ENCODE assay signal across 11 cellular contexts in the genomic region with DNA sequence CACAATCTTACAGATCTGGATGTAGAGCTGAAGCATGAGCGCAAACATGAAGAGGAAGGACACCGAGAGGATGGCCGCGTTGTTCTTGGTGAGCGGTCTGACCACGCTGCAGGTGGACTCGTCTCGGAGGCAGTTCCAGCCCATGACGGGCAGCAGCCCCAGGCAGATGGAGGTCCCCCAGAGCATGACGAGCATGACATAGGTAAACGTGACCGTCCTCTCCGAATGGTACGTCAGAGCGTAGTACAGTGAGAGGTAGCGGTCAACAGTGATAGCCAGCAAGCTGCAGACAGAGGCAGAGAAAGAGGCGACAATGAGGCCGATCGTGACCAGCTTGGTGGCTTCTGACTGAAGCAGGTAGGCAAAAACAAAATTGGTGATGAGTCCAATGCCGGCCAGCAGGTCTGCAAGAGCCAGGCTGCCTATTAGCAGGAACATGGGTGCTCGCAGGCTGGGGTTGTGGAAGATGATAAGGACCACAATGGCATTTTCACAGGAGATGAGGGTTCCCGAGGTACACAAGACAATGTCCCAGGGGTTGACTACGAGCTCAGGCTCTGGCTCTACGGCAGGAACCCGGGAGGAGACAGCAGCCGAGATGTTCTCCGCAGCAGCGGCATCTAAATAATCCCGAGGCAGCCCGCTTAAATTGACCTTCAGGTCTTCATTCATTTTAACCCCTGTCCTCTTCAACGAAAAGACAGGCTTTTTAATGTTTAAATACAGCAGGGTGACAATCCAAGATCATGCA. TPM values are rescaled to one million over a fixed set of nuclear protein-coding genes. Genes with fewer than 3 reads are reported as not detected.
DNase-seq lines count a peak whose midpoint lies in the region; ATAC-seq and TF ChIP-seq lines count a peak whose summit lies in the region.
"Had no signal": no experiment of that assay in that cellular context is flagged by ENCODE, and none has a peak within 500 bp of the region (broad histone marks: within the 10 kb centered on the region; RNA-seq: fewer than 3 reads in every experiment).

No MANE protein-coding gene starts in this region.

- ATAC-seq in psoas muscle, result no peak

- no peak overlapping the region for H3K27ac Mint-ChIP-seq in endodermal cell
- H3K27ac Mint-ChIP-seq in activated CD4-positive, alpha-beta memory T cell treated with anti-CD3 and anti-CD28 coated beads, Interleukin-2, amount 10 ng/mL, durations not matched to agents 7 days and 5 days, result no peak overlapping the region

- peak overlapping the region; percentile 49 for H3K4me3 ChIP-seq in NT2/D1 (ENCODE audit: insufficient read length, low read depth)
- peak overlapping the region; percentile 69 for H3K4me3 ChIP-seq in endodermal cell (ENCODE audit: low read length)
- peak overlapping the region; percentile 57 for H3K4me3 ChIP-seq in psoas muscle

- 66 to 75% methylated on average over 29 to 31 of the region's 31 CpGs for WGBS in endodermal cell (ENCODE audit: insufficient coverage in 1 of 2, insufficient read length in 1 of 2), 2 experiments
- WGBS in psoas muscle, 3 donors, result 57 to 64% (median 60%) methylated on average over 31 of the region's 31 CpGs

- no peaks in the 10 kb centered on the region for H3K4me1 ChIP-seq in NT2/D1 (ENCODE audit: insufficient read depth, insufficient read length)
- H3K4me1 ChIP-seq in endodermal cell (ENCODE audit: control insufficient read depth, insufficient read depth, low read length), result no peaks in the 10 kb centered on the region
- H3K4me1 ChIP-seq in psoas muscle, result no peaks in the 10 kb centered on the region

- H3K9ac ChIP-seq in NT2/D1 (ENCODE audit: insufficient read length, low read depth) (no peak overlapping the region), endodermal cell (ENCODE audit: extremely low read depth, low read length, poor library complexity, severe bottlenecking) (no peak overlapping the region)

- H3K27me3 ChIP-seq in NT2/D1 (ENCODE audit: insufficient read depth, insufficient read length) (peaks cover 63% of the 10 kb centered on the region), endodermal cell (ENCODE audit: control insufficient read depth, insufficient read depth, low read length, poor library complexity, severe bottlenecking) (peaks cover 92% of the 10 kb centered on the region), psoas muscle (ENCODE audit: insufficient read depth in 3 of 3, low read length in 2 of 3) (peaks cover 0 to 68% (median 12%) of the 10 kb centered on the region in 3 donors)

- H3K9me3 ChIP-seq in NT2/D1 (ENCODE audit: insufficient read depth, low read length) (no peaks in the 10 kb centered on the region), endodermal cell (ENCODE audit: control insufficient read depth, low read length) (no peaks in the 10 kb centered on the region), psoas muscle (no peaks in the 10 kb centered on the region)

- POLR2A ChIA-PET in activated CD4-positive, alpha-beta memory T cell treated with anti-CD3 and anti-CD28 coated beads, Interleukin-2, amount 10 ng/mL, durations not matched to agents 7 days and 5 days (lab: Charles Lee), result no interaction called here

- H3K27me3 Mint-ChIP-seq in endodermal cell (ENCODE audit: insufficient read depth), result peaks cover 78% of the 10 kb centered on the region
- H3K27me3 Mint-ChIP-seq in activated CD4-positive, alpha-beta memory T cell treated with anti-CD3 and anti-CD28 coated beads, Interleukin-2, amount 10 ng/mL, durations not matched to agents 7 days and 5 days, result peaks cover 51% of the 10 kb centered on the region

- intact Hi-C loops in psoas muscle (cut with DNase I), result no loop called here

- no peaks in the 10 kb centered on the region for H3K36me3 Mint-ChIP-seq in endodermal cell (ENCODE audit: low read depth)
- no peaks in the 10 kb centered on the region for H3K36me3 Mint-ChIP-seq in activated CD4-positive, alpha-beta memory T cell treated with anti-CD3 and anti-CD28 coated beads, Interleukin-2, amount 10 ng/mL, durations not matched to agents 7 days and 5 days (ENCODE audit: low read depth)

- peak overlapping the region; percentile 60 for H3K4me3 Mint-ChIP-seq in endodermal cell
- H3K4me3 Mint-ChIP-seq in activated CD4-positive, alpha-beta memory T cell treated with anti-CD3 and anti-CD28 coated beads, Interleukin-2, amount 10 ng/mL, durations not matched to agents 7 days and 5 days, result no peak overlapping the region

- peaks cover 3% of the 10 kb centered on the region for H3K9me3 Mint-ChIP-seq in endodermal cell
- no peaks in the 10 kb centered on the region for H3K9me3 Mint-ChIP-seq in activated CD4-positive, alpha-beta memory T cell treated with anti-CD3 and anti-CD28 coated beads, Interleukin-2, amount 10 ng/mL, durations not matched to agents 7 days and 5 days

- peaks cover 6% of the 10 kb centered on the region for H3K4me1 Mint-ChIP-seq in endodermal cell
- H3K4me1 Mint-ChIP-seq in activated CD4-positive, alpha-beta memory T cell treated with anti-CD3 and anti-CD28 coated beads, Interleukin-2, amount 10 ng/mL, durations not matched to agents 7 days and 5 days, result peaks cover 7% of the 10 kb centered on the region

- H3K27ac ChIP-seq in endodermal cell (ENCODE audit: low read depth, low read length) (no peak overlapping the region), psoas muscle (no peak overlapping the region)
- H3K27ac ChIP-seq: HL-60 had no signal

- CTCF ChIA-PET in activated CD4-positive, alpha-beta memory T cell treated with anti-CD3 and anti-CD28 coated beads, Interleukin-2, amount 10 ng/mL, durations not matched to agents 7 days and 5 days (lab: Charles Lee), result no interaction called here

- DNase-seq in ELF-1 (ENCODE audit: low read depth, low spot score), result peak; percentile 18
- DNase-seq in NT2/D1 (ENCODE audit: low read depth, low spot score), result no peak
- DNase-seq in endodermal cell, result no peak
- DNase-seq in psoas muscle, result no peak
- no peak for DNase-seq in stimulated activated CD8-positive, alpha-beta memory T cell treated with anti-CD3 and anti-CD28 coated beads, Interleukin-4, amount 100 ng/mL, for 48 hours
- DNase-seq in activated CD8-positive, alpha-beta memory T cell treated with anti-CD3 and anti-CD28 coated beads, Interleukin-2, amount 50 U/mL, for 4 hours, result no peak
- DNase-seq in kidney tubule cell (ENCODE audit: low spot score), result no peak
- no peak for DNase-seq in activated CD4-positive, alpha-beta memory T cell treated with anti-CD3 and anti-CD28 coated beads, Interleukin-2, amount 10 ng/mL, durations not matched to agents 7 days and 5 days
- DNase-seq: DMS 273 treated with DMSO at 0.1 percent for 48 hours had no signal

- TF ChIP-seq CTCF in endodermal cell (conservative IDR thresholded peaks at IDR 0.05) (no peak), psoas muscle (IDR thresholded peaks at IDR 0.05) (no peak)

- H3K36me3 ChIP-seq in NT2/D1 (ENCODE audit: insufficient read depth, insufficient read length, low read length) (no peaks in the 10 kb centered on the region), endodermal cell (ENCODE audit: control insufficient read depth, insufficient read depth, low read length) (no peaks in the 10 kb centered on the region), psoas muscle (ENCODE audit: insufficient read depth in 1 of 2, low read depth in 1 of 2) (no peaks in the 10 kb centered on the region)

RNA-seq across cellular contexts. Expression of gene GPR12, which starts 1.3 kb away (rescaled TPM):
- total RNA-seq in endodermal cell (not detected), psoas muscle (under 1 TPM in 2 of 4 donors, not detected in 2; 0.10 to 0.17 TPM)
- 0.04 TPM for polyA plus RNA-seq in endodermal cell (2013, experiment 1 of 2)
- not detected for polyA plus RNA-seq in endodermal cell (2013, experiment 2 of 2)
- under 1 TPM; 0.01 to 0.08 (median 0.04) TPM for polyA plus RNA-seq in psoas muscle
- total RNA-seq in activated CD4-positive, alpha-beta memory T cell treated with anti-CD3 and anti-CD28 coated beads, Interleukin-2, amount 10 ng/mL, durations not matched to agents 7 days and 5 days, result not detected
- total RNA-seq: liver had no signal
- polyA plus RNA-seq: liver had no signal
